Comparison of ENCODE assay signal across 17 cellular contexts in the genomic region with DNA sequence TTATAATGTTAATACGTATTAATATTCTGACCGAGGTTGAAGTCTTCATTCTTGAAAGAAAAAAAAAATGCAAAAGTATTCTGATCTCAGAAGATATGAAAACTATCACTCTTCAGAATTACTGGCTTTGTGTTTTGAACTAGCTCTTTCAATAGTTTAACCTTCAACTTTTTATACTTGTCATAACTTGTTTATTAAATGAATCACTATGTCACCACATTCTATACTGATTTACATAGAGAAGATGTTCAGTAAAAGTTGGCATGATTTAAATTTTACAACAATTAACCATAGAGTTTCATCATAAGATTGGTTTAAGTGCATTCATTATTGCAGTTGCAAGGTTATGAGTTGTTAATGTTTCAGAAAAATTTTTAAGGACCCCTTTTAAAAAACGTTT. TPM values are rescaled to one million over a fixed set of nuclear protein-coding genes. Genes with fewer than 3 reads are reported as not detected.
DNase-seq lines count a peak whose midpoint lies in the region; ATAC-seq and TF ChIP-seq lines count a peak whose summit lies in the region.
"Had no signal": no experiment of that assay in that cellular context is flagged by ENCODE, and none has a peak within 500 bp of the region (broad histone marks: within the 10 kb centered on the region; RNA-seq: fewer than 3 reads in every experiment).

No MANE protein-coding gene starts in this region.

- WGBS in stomach, 5 donors: 58 to 68% (median 66%) methylated on average over 3 of the region's 3 CpGs

- peaks cover 23% of the 10 kb centered on the region; the same call in 1 of the 2 replicates for H3F3A ChIP-seq in SU-DHL-6 (ENCODE audit: insufficient read depth)

- H3K27ac ChIP-seq in breast epithelium (no peak overlapping the region), SU-DHL-6 (ENCODE audit: low read depth, low read length) (peak overlapping the region; percentile 44; the same call in 1 of the 2 replicates), epithelial cell of prostate (peak overlapping the region; percentile 24), stomach (no peak overlapping the region)
- H3K27ac ChIP-seq: HL-60, SJCRH30 had no signal

- intact Hi-C loops in MCF 10A (cut with micrococcal nuclease) (no loop called here), breast epithelium (cut with DNase I; ENCODE audit: low total_unique reads) (loop anchor here (10.0 kb wide), 1 partner anchor 137 kb away; no protein-coding TSS in a partner anchor), stomach (cut with DNase I; ENCODE audit: low total_unique reads) (no loop called here)

- no peaks in the 10 kb centered on the region for H3K27me3 Mint-ChIP-seq in MCF 10A (ENCODE audit: insufficient read depth, unreplicated experiment)

- H4K20me1 ChIP-seq in SU-DHL-6 (ENCODE audit: low read depth, low read length): peaks cover 4% of the 10 kb centered on the region; the same call in 1 of the 2 replicates

- TF ChIP-seq POLR2A in breast epithelium (IDR thresholded peaks at IDR 0.05): no peak
- no peak for TF ChIP-seq POLR2A in stomach (IDR thresholded peaks at IDR 0.05)

- ATAC-seq in GM19395 (IDR thresholded peaks at IDR 0.05; ENCODE audit: unreplicated experiment): no peak

- no peaks in the 10 kb centered on the region for H3K9me2 ChIP-seq in SU-DHL-6 (replicated peaks; ENCODE audit: insufficient read depth, low read length)

- no peak for TF ChIP-seq CTCF in MCF 10A (IDR thresholded peaks at IDR 0.05; ENCODE audit: unreplicated experiment)
- no peak for TF ChIP-seq CTCF in breast epithelium (IDR thresholded peaks at IDR 0.05)
- TF ChIP-seq CTCF in SU-DHL-6 (IDR thresholded peaks at IDR 0.05; ENCODE audit: insufficient read depth, low read length, poor library complexity, severe bottlenecking): no peak
- TF ChIP-seq CTCF in stomach (IDR thresholded peaks at IDR 0.05): no peak

- H3K27me3 ChIP-seq in breast epithelium (no peaks in the 10 kb centered on the region), SU-DHL-6 (ENCODE audit: low read length) (no peaks in the 10 kb centered on the region), stomach (no peaks in the 10 kb centered on the region)
- H3K27me3 ChIP-seq: SJCRH30 had no signal

- DNase-seq in MCF 10A (ENCODE audit: unreplicated experiment): peak; percentile 30
- no peak for DNase-seq in breast epithelium (ENCODE audit: low spot score in 2 of 2)
- DNase-seq in epithelial cell of prostate (ENCODE audit: low read depth, low spot score): no peak
- DNase-seq in stomach: no peak
- no peak for DNase-seq in activated effector memory CD4-positive, alpha-beta T cell treated with Interleukin-2 at 50 U/mL for 16 hours
- DNase-seq in SK-N-DZ (ENCODE audit: low spot score): no peak
- DNase-seq: AML-193, H9, NCI-H1417 treated with DMSO at 0.1 percent for 48 hours, NCI-H2171, NCI-H446, OCI-M1, SJCRH30 had no signal

- POLR2A ChIA-PET in MCF 10A (lab: Yijun Ruan, JAX): interaction anchor here (0.6 to 1.5 kb wide), 4 partner anchors 70 to 358 kb away, joined by 3 to 4 read pairs (median 3); partner anchors contain the start of gene SH3GLB1

- CTCF ChIA-PET in MCF 10A (lab: Yijun Ruan, JAX): interaction anchor here (0.6 kb wide), 3 partner anchors 17 to 125 kb away, joined by 3 to 4 read pairs (median 4); no protein-coding TSS in a partner anchor

- H3K4me2 ChIP-seq in SU-DHL-6 (ENCODE audit: low read depth, low read length, poor library complexity, severe bottlenecking): peak overlapping the region; percentile 50

- no peak overlapping the region for H3K27ac Mint-ChIP-seq in MCF 10A (ENCODE audit: low read depth, unreplicated experiment)
- H3K27ac Mint-ChIP-seq: CD14-positive monocyte had no signal

- no peaks in the 10 kb centered on the region for H3K36me3 Mint-ChIP-seq in MCF 10A (ENCODE audit: insufficient read depth, unreplicated experiment)
- H3K36me3 Mint-ChIP-seq: CD14-positive monocyte had no signal

- H2AFZ ChIP-seq in SU-DHL-6 (ENCODE audit: low read depth, low read length, severe bottlenecking): no peak overlapping the region

- TF ChIP-seq EP300 in stomach (IDR thresholded peaks at IDR 0.05): no peak

- H3K4me3 ChIP-seq in breast epithelium (no peak overlapping the region), SU-DHL-6 (ENCODE audit: insufficient read depth, low read length, poor library complexity, severe bottlenecking) (no peak overlapping the region), stomach (no peak overlapping the region)
- H3K4me3 ChIP-seq: SJCRH30 had no signal

- no TSS peak for BruUV-seq in MCF 10A (replicated peaks; lab: Mats Ljungman, UMichigan)

- peaks cover 100% of the 10 kb centered on the region for H3K79me2 ChIP-seq in SU-DHL-6 (ENCODE audit: insufficient read depth, low read length)

- H3K4me1 ChIP-seq in breast epithelium (no peaks in the 10 kb centered on the region), stomach (no peaks in the 10 kb centered on the region)
- H3K4me1 ChIP-seq: SJCRH30 had no signal

- H3K4me1 Mint-ChIP-seq in MCF 10A (ENCODE audit: insufficient read depth, unreplicated experiment): peaks cover 13% of the 10 kb centered on the region
- H3K4me1 Mint-ChIP-seq: CD14-positive monocyte had no signal

- H3K9me3 ChIP-seq in breast epithelium (no peaks in the 10 kb centered on the region), SU-DHL-6 (ENCODE audit: insufficient read depth, low read length) (no peaks in the 10 kb centered on the region), stomach (no peaks in the 10 kb centered on the region)
- H3K9me3 ChIP-seq: SJCRH30 had no signal

- no peak overlapping the region for H3K9ac ChIP-seq in SU-DHL-6 (ENCODE audit: low read length)

- H3K36me3 ChIP-seq in breast epithelium (no peaks in the 10 kb centered on the region), SU-DHL-6 (ENCODE audit: low read length) (no peaks in the 10 kb centered on the region), stomach (no peaks in the 10 kb centered on the region)
- H3K36me3 ChIP-seq: SJCRH30 had no signal

- no peaks in the 10 kb centered on the region for H3K9me3 Mint-ChIP-seq in MCF 10A (ENCODE audit: unreplicated experiment)
- H3K9me3 Mint-ChIP-seq: CD14-positive monocyte, H9 had no signal

- H3K4me3 Mint-ChIP-seq in MCF 10A (ENCODE audit: unreplicated experiment): peak overlapping the region; percentile 45
- H3K4me3 Mint-ChIP-seq: CD14-positive monocyte, H9 had no signal

RNA-seq across cellular contexts. Expression of gene HS2ST1, which starts 57.3 kb away (rescaled TPM):
- total RNA-seq in MCF 10A (2022) (20.4 and 24.4 TPM in 2 replicates), breast epithelium (10 to 100 TPM; 17.7 to 18.0 (median 17.8) TPM), stomach (10 to 100 TPM in 2 of 5 donors, 1 to 10 TPM in 3; 1.8 to 29.0 (median 7.2) TPM)
- 1 to 10 TPM; 2.7 to 4.3 (median 2.9) TPM for polyA plus RNA-seq in stomach
- 17.0 and 17.4 TPM in 2 replicates for polyA plus RNA-seq in SK-N-DZ (2014; cell fraction: cytosol; rRNA removed)
- 6.8 and 7.4 TPM in 2 replicates for polyA plus RNA-seq in SK-N-DZ (2014; cell fraction: nucleus; rRNA removed)

RNA-seq across cellular contexts. Expression of gene SELENOF, which starts 57.9 kb away (rescaled TPM):
- total RNA-seq in MCF 10A (2022) (227 TPM in 2 replicates), breast epithelium (100 to 1,000 TPM; 109 to 215 (median 162) TPM), stomach (100 to 1,000 TPM in 3 of 5 donors, 10 to 100 TPM in 2; 24.9 to 247 (median 101) TPM)
- 10 to 100 TPM; 65.8 to 83.1 (median 82.7) TPM for polyA plus RNA-seq in stomach
- polyA plus RNA-seq in SK-N-DZ (2014; cell fraction: cytosol; rRNA removed): 109 and 112 TPM in 2 replicates
- 71.4 and 95.3 TPM in 2 replicates for polyA plus RNA-seq in SK-N-DZ (2014; cell fraction: nucleus; rRNA removed)

Comparison
In these comparisons a context has a peak if more than half of its experiments do, and no peak if none do; other contexts are left out.
1. H3K27ac ChIP-seq: peak in SU-DHL-6 (single experiment) and epithelial cell of prostate (single experiment); none in breast epithelium (0 of 2) and stomach (0 of 5).